ENCODE assay signal across 23 cellular contexts in the genomic region with DNA sequence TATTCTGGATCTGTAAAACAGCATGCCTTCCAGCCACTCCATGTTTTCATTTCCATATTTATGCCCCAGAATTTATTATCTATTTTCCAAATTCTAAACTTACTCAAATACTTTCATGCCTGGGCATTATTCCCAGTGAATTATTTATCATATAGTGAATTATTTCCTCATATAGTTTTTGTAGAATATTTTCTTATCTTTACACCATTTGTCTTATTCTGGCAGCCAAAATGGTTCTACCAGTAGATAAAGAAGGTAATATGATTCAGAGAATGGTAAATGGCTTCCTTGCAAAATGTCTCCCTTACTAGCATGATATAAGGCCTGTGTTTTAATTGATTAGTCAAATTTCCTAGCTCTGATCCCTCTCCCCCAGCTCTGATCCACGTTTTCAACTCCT.
DNase-seq lines count a peak whose midpoint lies in the region; ATAC-seq and TF ChIP-seq lines count a peak whose summit lies in the region.
"Had no signal": no experiment of that assay in that cellular context is flagged by ENCODE, and none has a peak within 500 bp of the region (broad histone marks: within the 10 kb centered on the region; RNA-seq: fewer than 3 reads in every experiment).

No MANE protein-coding gene starts in this region.

- no peak for TF ChIP-seq POLR2A in IMR-90 (IDR thresholded peaks at IDR 0.05; ENCODE audit: low read depth, low read length)

- H2AFZ ChIP-seq in IMR-90 (replicated peaks; ENCODE audit: low read length, poor library complexity): no peak overlapping the region

- no peak overlapping the region for H3K56ac ChIP-seq in IMR-90 (ENCODE audit: extremely low read depth, insufficient read depth, low read length)

- TF ChIP-seq CTCF in IMR-90 (conservative IDR thresholded peaks at IDR 0.05; ENCODE audit: low read depth, low read length): no peak
- TF ChIP-seq CTCF in fibroblast of the aortic adventitia (IDR thresholded peaks at IDR 0.05; ENCODE audit: insufficient read depth, low read length): no peak

- no peak overlapping the region for H2BK15ac ChIP-seq in IMR-90 (ENCODE audit: low read depth, low read length)

- H3K9me3 Mint-ChIP-seq in stimulated activated memory B cell treated with anti-CD40 and anti-IgM and Interleukin-4, amounts not matched to agents 10 μg/mL and 1 μg/mL and 100 μg/mL, for 72 hours: no peaks in the 10 kb centered on the region
- H3K9me3 Mint-ChIP-seq in activated T-cell treated with anti-CD3 and anti-CD28 coated beads, Interleukin-2, amount 50 U/mL, for 24 hours: no peaks in the 10 kb centered on the region
- H3K9me3 Mint-ChIP-seq: CD4-positive, alpha-beta T cell; CD8-positive, alpha-beta T cell had no signal

- POLR2A ChIA-PET in IMR-90 (lab: Charles Lee; ENCODE audit: unreplicated experiment): no interaction called here

- H3K27me3 ChIP-seq in IMR-90 (ENCODE audit: control insufficient read depth, insufficient read depth, low read length): no peaks in the 10 kb centered on the region
- H3K27me3 ChIP-seq: BLaER1 treated with 17β-estradiol and CSF1 and Interleukin-3, amounts not matched to agents 10 nM and 100 nM had no signal

- in situ Hi-C loops in IMR-90 (cut with MboI; ENCODE audit: low sequenced_read_pairs): loop anchor here (25.0 kb wide), 1 partner anchor 248 kb away; no protein-coding TSS in a partner anchor

- DNase-seq in IMR-90 (no peak), amniotic epithelial cell (ENCODE audit: low read depth) (peak; percentile 51), fibroblast of the aortic adventitia (ENCODE audit: low read depth) (peak; percentile 74), COR-L47 (lab: John Stamatoyannopoulos, UW) (no peak)
- DNase-seq in activated T-cell treated with anti-CD3 and anti-CD28 coated beads, Interleukin-2, amount 50 U/mL, for 24 hours: no peak
- no peak for DNase-seq in activated CD4-positive, alpha-beta T cell treated with anti-CD3 and anti-CD28 coated beads, Interleukin-2, amount 50 U/mL, for 1 hour
- DNase-seq: AML-193; CD4-positive, alpha-beta T cell; CD8-positive, alpha-beta T cell; DMS 273 treated with DMSO at 0.1 percent for 48 hours; DMS153; DMS53; DMS79; DND-41; EL; GDM1 had no signal

- no peak overlapping the region for H4K91ac ChIP-seq in IMR-90 (ENCODE audit: insufficient read depth, low read depth, low read length)

- H3K14ac ChIP-seq in IMR-90 (replicated peaks; ENCODE audit: low read depth, low read length): no peak overlapping the region

- no CpG with 5 or more reads among the region's 1 CpG for WGBS in IMR-90 (ENCODE audit: extremely low coverage in 2 of 2, insufficient read length in 1 of 2), 2 experiments

- TF ChIP-seq RAD21 in IMR-90 (IDR thresholded peaks at IDR 0.05; ENCODE audit: low read length): no peak

- no peak overlapping the region for H3K23ac ChIP-seq in IMR-90 (ENCODE audit: low read depth, low read length)

- H3K27ac Mint-ChIP-seq in stimulated activated memory B cell treated with anti-CD40 and anti-IgM and Interleukin-4, amounts not matched to agents 10 μg/mL and 1 μg/mL and 100 μg/mL, for 72 hours: peak overlapping the region; percentile 30
- no peak overlapping the region for H3K27ac Mint-ChIP-seq in activated T-cell treated with anti-CD3 and anti-CD28 coated beads, Interleukin-2, amount 50 U/mL, for 24 hours
- H3K27ac Mint-ChIP-seq: B cell; CD4-positive, alpha-beta T cell; CD8-positive, alpha-beta T cell had no signal

- H4K5ac ChIP-seq in IMR-90 (ENCODE audit: low read depth, low read length): no peak overlapping the region

- H3K18ac ChIP-seq in IMR-90 (ENCODE audit: low read depth, low read length): no peak overlapping the region; the same call in 1 of the 2 replicates

- peaks cover 29% of the 10 kb centered on the region for H3K4me1 Mint-ChIP-seq in stimulated activated memory B cell treated with anti-CD40 and anti-IgM and Interleukin-4, amounts not matched to agents 10 μg/mL and 1 μg/mL and 100 μg/mL, for 72 hours
- peaks cover 2% of the 10 kb centered on the region for H3K4me1 Mint-ChIP-seq in activated T-cell treated with anti-CD3 and anti-CD28 coated beads, Interleukin-2, amount 50 U/mL, for 24 hours (ENCODE audit: low read depth)

- no peaks in the 10 kb centered on the region for H3K9me1 ChIP-seq in IMR-90 (ENCODE audit: insufficient read depth, low read length)

- CTCF ChIA-PET in IMR-90 (lab: Yijun Ruan, JAX): no interaction called here

- no peaks in the 10 kb centered on the region for H3K9me3 ChIP-seq in IMR-90 (ENCODE audit: control insufficient read depth, insufficient read depth, low read length)
- H3K9me3 ChIP-seq: A549; BLaER1 treated with 17β-estradiol and CSF1 and Interleukin-3, amounts not matched to agents 10 nM and 100 nM had no signal

- no peak overlapping the region for H2AK5ac ChIP-seq in IMR-90 (ENCODE audit: low read depth, low read length)

- H2AK9ac ChIP-seq in IMR-90 (replicated peaks; ENCODE audit: low read depth, low read length, poor library complexity): no peak overlapping the region

- no peak overlapping the region for H3K4me2 ChIP-seq in IMR-90 (ENCODE audit: low read depth, low read length)
- H3K4me2 ChIP-seq: A549; BLaER1 treated with 17β-estradiol and CSF1 and Interleukin-3, amounts not matched to agents 10 nM and 100 nM had no signal

- H3K79me1 ChIP-seq in IMR-90 (ENCODE audit: low read depth in 1 of 2, low read length in 2 of 2): 0 out of 4 replicates have a peak, but pooled peaks cover 0 to 3% of the 10 kb centered on the region in 2 experiments

- no peak for ATAC-seq in IMR-90 (ENCODE audit: low read depth)
- ATAC-seq in stimulated activated memory B cell treated with anti-CD40 and anti-IgM and Interleukin-4, amounts not matched to agents 10 μg/mL and 1 μg/mL and 100 μg/mL, for 72 hours: no peak
- ATAC-seq: A549; CD8-positive, alpha-beta T cell; GM12878 had no signal

- H3K4me3 ChIP-seq in IMR-90 (ENCODE audit: insufficient read depth, low read depth, low read length): no peak overlapping the region
- H3K4me3 ChIP-seq in fibroblast of the aortic adventitia (ENCODE audit: low read depth, low read length): no peak overlapping the region
- H3K4me3 ChIP-seq: A549; BLaER1 treated with 17β-estradiol and CSF1 and Interleukin-3, amounts not matched to agents 10 nM and 100 nM; GM12878 had no signal

- intact Hi-C loops in IMR-90 (cut with micrococcal nuclease): no loop called here

- H3K36me3 ChIP-seq in IMR-90 (ENCODE audit: control insufficient read depth, insufficient read depth, low read length): no peaks in the 10 kb centered on the region
- H3K36me3 ChIP-seq: BLaER1 treated with 17β-estradiol and CSF1 and Interleukin-3, amounts not matched to agents 10 nM and 100 nM had no signal

- no peaks in the 10 kb centered on the region for H3K36me3 Mint-ChIP-seq in stimulated activated memory B cell treated with anti-CD40 and anti-IgM and Interleukin-4, amounts not matched to agents 10 μg/mL and 1 μg/mL and 100 μg/mL, for 72 hours
- H3K36me3 Mint-ChIP-seq in activated T-cell treated with anti-CD3 and anti-CD28 coated beads, Interleukin-2, amount 50 U/mL, for 24 hours (ENCODE audit: low read depth): no peaks in the 10 kb centered on the region
- H3K36me3 Mint-ChIP-seq: CD8-positive, alpha-beta T cell had no signal

- H3K9ac ChIP-seq in IMR-90 (ENCODE audit: low read depth, low read length): no peak overlapping the region
- H3K9ac ChIP-seq: BLaER1 treated with 17β-estradiol and CSF1 and Interleukin-3, amounts not matched to agents 10 nM and 100 nM had no signal

- dilution Hi-C loops in IMR-90 (cut with HindIII; ENCODE audit: low sequenced_read_pairs, unreplicated experiment): no loop called here

- H3K27ac ChIP-seq in IMR-90 (ENCODE audit: insufficient read depth, low read length): no peak overlapping the region
- H3K27ac ChIP-seq: 22Rv1; A549; BLaER1 treated with 17β-estradiol and CSF1 and Interleukin-3, amounts not matched to agents 10 nM and 100 nM; C4-2B had no signal

- peak overlapping the region; percentile 12; the same call in 1 of the 2 replicates for H3K4ac ChIP-seq in IMR-90 (ENCODE audit: low read depth, low read length)

- H3K4me1 ChIP-seq in IMR-90 (ENCODE audit: control insufficient read depth, insufficient read depth, low read length): peaks cover 5% of the 10 kb centered on the region; the same call in 1 of the 2 replicates

- no peak overlapping the region for H2BK120ac ChIP-seq in IMR-90 (ENCODE audit: low read depth, low read length)

- H2BK20ac ChIP-seq in IMR-90 (ENCODE audit: low read depth, low read length): no peak overlapping the region; the same call in 1 of the 2 replicates

- H4K20me1 ChIP-seq in IMR-90 (ENCODE audit: insufficient read depth, low read length): no peaks in the 10 kb centered on the region
- H4K20me1 ChIP-seq: BLaER1 treated with 17β-estradiol and CSF1 and Interleukin-3, amounts not matched to agents 10 nM and 100 nM had no signal

- no peak overlapping the region for H2BK5ac ChIP-seq in IMR-90 (ENCODE audit: low read depth, low read length, poor library complexity, severe bottlenecking)

- BruUV-seq in IMR-90 (replicated peaks; lab: Mats Ljungman, UMichigan): no TSS peak

- no peaks in the 10 kb centered on the region for H3K27me3 Mint-ChIP-seq in stimulated activated memory B cell treated with anti-CD40 and anti-IgM and Interleukin-4, amounts not matched to agents 10 μg/mL and 1 μg/mL and 100 μg/mL, for 72 hours
- H3K27me3 Mint-ChIP-seq in activated T-cell treated with anti-CD3 and anti-CD28 coated beads, Interleukin-2, amount 50 U/mL, for 24 hours: no peaks in the 10 kb centered on the region
- H3K27me3 Mint-ChIP-seq: B cell; CD4-positive, alpha-beta T cell had no signal

- no peak overlapping the region for H4K8ac ChIP-seq in IMR-90 (ENCODE audit: low read depth in 2 of 2, low read length in 2 of 2)

- H3K4me3 Mint-ChIP-seq in stimulated activated memory B cell treated with anti-CD40 and anti-IgM and Interleukin-4, amounts not matched to agents 10 μg/mL and 1 μg/mL and 100 μg/mL, for 72 hours: no peak overlapping the region
- H3K4me3 Mint-ChIP-seq in activated T-cell treated with anti-CD3 and anti-CD28 coated beads, Interleukin-2, amount 50 U/mL, for 24 hours: no peak overlapping the region
- H3K4me3 Mint-ChIP-seq: B cell; CD4-positive, alpha-beta T cell; CD8-positive, alpha-beta T cell had no signal

TF ChIP-seq in IMR-90, 13 proteins besides CTCF, POLR2A, EP300 and RAD21:
- no peak for TF ChIP-seq SMC3 (IDR thresholded peaks at IDR 0.05; ENCODE audit: low read depth, low read length)

Comparison
In these comparisons a context has a peak if more than half of its experiments do, and no peak if none do; other contexts are left out.
1. DNase-seq: peak in amniotic epithelial cell (single experiment) and fibroblast of the aortic adventitia (single experiment); none in IMR-90 (single experiment), activated T-cell treated with anti-CD3 and anti-CD28 coated beads, Interleukin-2, amount 50 U/mL, for 24 hours (single experiment), COR-L47 (single experiment) and activated CD4-positive, alpha-beta T cell treated with anti-CD3 and anti-CD28 coated beads, Interleukin-2, amount 50 U/mL, for 1 hour (single experiment).